Comparison of ENCODE assay signal across 28 cellular contexts in the genomic region with DNA sequence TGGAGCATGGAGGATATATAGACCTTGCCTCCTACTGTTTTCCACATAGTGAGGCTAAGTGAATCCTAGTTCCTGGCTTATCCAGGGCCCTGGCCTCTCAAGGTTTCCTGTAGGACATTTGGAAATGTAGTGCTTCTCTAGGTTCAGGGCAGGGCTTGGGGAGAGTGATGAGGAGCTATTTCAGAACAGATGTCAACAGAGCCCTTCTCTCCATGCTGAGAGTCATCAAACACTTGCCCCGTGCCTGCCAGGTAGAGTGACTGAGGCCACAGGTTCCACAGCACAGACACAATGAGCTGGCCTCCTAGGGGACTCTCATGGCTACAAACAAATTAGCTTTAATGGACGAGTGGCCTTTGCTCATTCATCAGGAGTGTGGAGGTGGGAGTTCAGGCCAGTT.
"Had no signal": no experiment of that assay in that cellular context is flagged by ENCODE, and none has a peak within 500 bp of the region (broad histone marks: within the 10 kb centered on the region; RNA-seq: fewer than 3 reads in every experiment).

No MANE protein-coding gene starts in this region.

- H3K9me3 ChIP-seq: left lung, lower lobe of right lung, thoracic aorta, uterus had no signal

- H3K36me3 Mint-ChIP-seq: activated naive CD8-positive, alpha-beta T cell; naive thymus-derived CD8-positive, alpha-beta T cell; type B pancreatic cell had no signal

- ATAC-seq: activated CD4-positive, CD25-positive, alpha-beta regulatory T cell treated with anti-CD3 and anti-CD28 coated beads, Interleukin-2, amount 50 U/mL, for 24 hours; esophagus mucosa; foreskin keratinocyte; left lung; lower lobe of right lung; naive thymus-derived CD8-positive, alpha-beta T cell; sciatic nerve had no signal

- H3K4me3 Mint-ChIP-seq: activated naive CD8-positive, alpha-beta T cell; central memory CD8-positive, alpha-beta T cell; dendritic cell treated with granulocyte-macrophage colony-stimulating factor and Interleukin-4, amounts not matched to agents 40 ng/mL and 50 ng/mL, for 4 days; endodermal cell; naive thymus-derived CD8-positive, alpha-beta T cell; neural crest cell; stimulated activated naive CD8-positive, alpha-beta T cell treated with anti-CD3 and anti-CD28 coated beads, Interleukin-15, Interleukin-2, amounts not matched to agents 100 ng/mL and 50 ng/mL, for 24 hours; type B pancreatic cell had no signal

- H3K4me1 ChIP-seq: foreskin keratinocyte, left lung, lower lobe of right lung, uterus had no signal

- H3K9me3 Mint-ChIP-seq: dendritic cell treated with granulocyte-macrophage colony-stimulating factor and Interleukin-4, amounts not matched to agents 40 ng/mL and 50 ng/mL, for 4 days; endodermal cell; neural crest cell; stimulated activated naive CD8-positive, alpha-beta T cell treated with anti-CD3 and anti-CD28 coated beads, Interleukin-15, Interleukin-2, amounts not matched to agents 100 ng/mL and 50 ng/mL, for 24 hours had no signal

- H3K4me1 Mint-ChIP-seq: central memory CD8-positive, alpha-beta T cell; endodermal cell; naive thymus-derived CD8-positive, alpha-beta T cell; neural crest cell had no signal

- DNase-seq: activated CD4-positive, alpha-beta T cell treated with anti-CD3 and anti-CD28 coated beads for 48 hours; activated CD4-positive, alpha-beta T cell treated with anti-CD3 and anti-CD28 coated beads, Interleukin-2, amount 50 U/mL, for 48 hours; activated CD8-positive, alpha-beta memory T cell treated with anti-CD3 and anti-CD28 coated beads for 24 hours; activated effector memory CD4-positive, alpha-beta T cell treated with Interleukin-2 at 50 U/mL for 16 hours; activated naive CD4-positive, alpha-beta T cell treated with Interleukin-2 at 50 U/mL for 16 hours; anterior cingulate cortex; endodermal cell; foreskin keratinocyte; kidney glomerular epithelial cell; left lung; lower lobe of right lung; mesenchymal stem cell; naive thymus-derived CD8-positive, alpha-beta T cell; stimulated activated CD4-positive, alpha-beta T cell treated with anti-CD3 and anti-CD28 coated beads, Interleukin-12 subunit alpha, Interleukin-12 subunit beta, amount 100 ng/mL, for 4 hours; stimulated activated CD4-positive, alpha-beta T cell treated with anti-CD3 and anti-CD28 coated beads, Interleukin-4, amount 100 ng/mL, for 1 hour; uterus; WERI-Rb-1 had no signal

- H3K27me3 ChIP-seq: left lung, uterus had no signal

- H3K4me3 ChIP-seq: left lung, lower lobe of right lung, skin epidermis, thoracic aorta, uterus had no signal

- H3K27ac Mint-ChIP-seq: activated naive CD8-positive, alpha-beta T cell; dendritic cell treated with granulocyte-macrophage colony-stimulating factor and Interleukin-4, amounts not matched to agents 40 ng/mL and 50 ng/mL, for 4 days; endodermal cell; stimulated activated naive CD8-positive, alpha-beta T cell treated with anti-CD3 and anti-CD28 coated beads, Interleukin-15, Interleukin-2, amounts not matched to agents 100 ng/mL and 50 ng/mL, for 24 hours; type B pancreatic cell had no signal

- H3K36me3 ChIP-seq: left lung, lower lobe of right lung, thoracic aorta, uterus, WERI-Rb-1 had no signal

- H3K27ac ChIP-seq: foreskin keratinocyte, left lung, lower lobe of right lung, skin epidermis, thoracic aorta, uterus, WERI-Rb-1 had no signal
